ENCODE assay signal across 8 cellular contexts in genomic region chr12:119910586-119910985, GRCh38. TPM values are rescaled to one million over a fixed set of nuclear protein-coding genes. Genes with fewer than 3 reads are reported as not detected.
"Had no signal": no experiment of that assay in that cellular context is flagged by ENCODE, and none has a peak within 500 bp of the region (broad histone marks: within the 10 kb centered on the region; RNA-seq: fewer than 3 reads in every experiment).

No MANE protein-coding gene starts in this region.

- ATAC-seq: GM23338, HepG2 had no signal

- H3K4me3 ChIP-seq: GM23338 had no signal

- H3K27ac ChIP-seq: HL-60 had no signal

- FAIRE-seq: H1, H54, HepG2 had no signal

- H3K4me2 ChIP-seq: GM23338 had no signal

- DNase-seq: H9, KG1 had no signal

- H2AFZ ChIP-seq: GM23338 had no signal

RNA-seq across cellular contexts. Expression of gene CIT, which starts 33.5 kb away (rescaled TPM):
- polyA plus RNA-seq: IgD-negative memory B cell had no signal
